ENCODE assay signal across 1 cellular context in genomic region chr3:151421956-151422355, GRCh38.
A peak's percentile ranks its signal among the peaks of the same experiment; 100 is the strongest.
TF ChIP-seq lines count a peak whose summit lies in the region.

No MANE protein-coding gene starts in this region.

TF ChIP-seq in K562, 482 proteins besides CTCF, POLR2A, EP300 and RAD21:
- no peak for TF ChIP-seq PREB (CRISPR knock-in tag; IDR thresholded peaks at IDR 0.05)
- TF ChIP-seq THRA (IDR thresholded peaks at IDR 0.05) = no peak
- peak; percentile 22; the same call in 1 of the 2 replicates for TF ChIP-seq ETV1 (tag; conservative IDR thresholded peaks at IDR 0.05; ENCODE audit: low read depth)
